ENCODE assay signal across 39 cellular contexts in genomic region chr2:48760848-48761247, GRCh38. TPM values are rescaled to one million over a fixed set of nuclear protein-coding genes. Genes with fewer than 3 reads are reported as not detected.
"Had no signal": no experiment of that assay in that cellular context is flagged by ENCODE, and none has a peak within 500 bp of the region (broad histone marks: within the 10 kb centered on the region; RNA-seq: fewer than 3 reads in every experiment).

No MANE protein-coding gene starts in this region.

- H3K36me3 ChIP-seq: adrenal gland, cardiac muscle cell, WERI-Rb-1 had no signal

- H3K27ac ChIP-seq: adrenal gland, cardiac muscle cell, WERI-Rb-1 had no signal

- FAIRE-seq: bronchial epithelial cell, TTC549 had no signal

- H3K4me1 Mint-ChIP-seq: activated B cell treated with CpG ODN at 0.5 μM for 24 hours; activated CD4-positive, alpha-beta T cell treated with anti-CD3 and anti-CD28 coated beads, Interleukin-2, amount 10 ng/mL, durations not matched to agents 24 days and 14 days; activated naive CD8-positive, alpha-beta T cell treated with anti-CD3 and anti-CD28 coated beads for 36 hours; activated T-helper 17 cell treated with anti-CD3 and anti-CD28 coated beads, Interleukin-2, amount 50 U/mL, for 72 hours; central memory CD8-positive, alpha-beta T cell had no signal

- H3K9me3 Mint-ChIP-seq: activated T-helper 1 cell treated with anti-CD3 and anti-CD28 coated beads, Interleukin-12 subunit alpha, Interleukin-12 subunit beta, Interleukin-2, Interleukin-4 antibody, amounts not matched to agents 30 ng/mL and 10 ng/mL and 1 ng/mL, durations not matched to agents 14 hours and 24 hours and 36 hours had no signal

- H3K4me3 Mint-ChIP-seq: activated B cell treated with CpG ODN at 0.5 μM for 24 hours; activated CD4-positive, alpha-beta memory T cell treated with anti-CD3 and anti-CD28 coated beads for 36 hours; activated CD4-positive, alpha-beta T cell treated with anti-CD3 and anti-CD28 coated beads, Interleukin-2, amount 10 ng/mL, durations not matched to agents 24 days and 14 days; activated CD8-positive, alpha-beta T cell treated with anti-CD3 and anti-CD28 coated beads for 36 hours; activated naive CD4-positive, alpha-beta T cell treated with anti-CD3 and anti-CD28 coated beads for 36 hours; activated naive CD8-positive, alpha-beta T cell treated with anti-CD3 and anti-CD28 coated beads for 36 hours; activated T-cell treated with anti-CD3 and anti-CD28 coated beads, Interleukin-2, amount 50 U/mL, for 4 hours; activated T-cell treated with anti-CD3 and anti-CD28 coated beads, Interleukin-2, amount 50 U/mL, for 72 hours; activated T-helper 1 cell treated with anti-CD3 and anti-CD28 coated beads, Interleukin-12 subunit alpha, Interleukin-12 subunit beta, Interleukin-2, Interleukin-4 antibody, amounts not matched to agents 30 ng/mL and 10 ng/mL and 1 ng/mL, durations not matched to agents 14 hours and 24 hours and 36 hours; activated T-helper 17 cell treated with anti-CD3 and anti-CD28 coated beads, Interleukin-2, amount 50 U/mL, for 72 hours; brain; central memory CD8-positive, alpha-beta T cell; T-helper 1 cell treated with Interleukin-12 subunit alpha and Interleukin-12 subunit beta and Interleukin-4 antibody, amounts not matched to agents 30 μg/mL and 1 μg/mL, for 36 hours; T-helper 2 cell treated with Interferon-gamma antibody and Interleukin-4, amounts not matched to agents 5 μg/mL and 100 μg/mL, for 36 hours had no signal

- H3K27me3 ChIP-seq: adrenal gland had no signal

- H3K36me3 Mint-ChIP-seq: activated CD4-positive, alpha-beta memory T cell treated with anti-CD3 and anti-CD28 coated beads for 36 hours; activated naive CD8-positive, alpha-beta T cell treated with anti-CD3 and anti-CD28 coated beads for 36 hours; brain had no signal

- ATAC-seq: activated CD8-positive, alpha-beta T cell treated with anti-CD3 and anti-CD28 coated beads for 36 hours; activated naive CD4-positive, alpha-beta T cell treated with anti-CD3 and anti-CD28 coated beads, Interleukin-2, amount 50 U/mL, for 72 hours; activated T-cell treated with anti-CD3 and anti-CD28 coated beads, Interleukin-2, amount 50 U/mL, for 4 hours; activated T-cell treated with anti-CD3 and anti-CD28 coated beads, Interleukin-2, amount 50 U/mL, for 72 hours; activated T-helper 17 cell treated with anti-CD3 and anti-CD28 coated beads, Interleukin-2, amount 50 U/mL, for 72 hours had no signal

- H3K4me3 ChIP-seq: adrenal gland, cardiac muscle cell had no signal

- H3K9me3 ChIP-seq: adrenal gland had no signal

- H3K4me1 ChIP-seq: adrenal gland had no signal

- DNase-seq: activated B cell treated with CpG ODN at 0.5 μM for 24 hours; activated CD4-positive, alpha-beta memory T cell treated with anti-CD3 and anti-CD28 coated beads for 36 hours; activated CD4-positive, alpha-beta T cell treated with anti-CD3 and anti-CD28 coated beads for 4 hours; activated CD4-positive, alpha-beta T cell treated with anti-CD3 and anti-CD28 coated beads, Interleukin-2, amount 10 ng/mL, durations not matched to agents 24 days and 14 days; activated CD4-positive, alpha-beta T cell treated with anti-CD3 and anti-CD28 coated beads, Interleukin-2, amount 50 U/mL, for 1 hour; activated CD4-positive, alpha-beta T cell treated with anti-CD3 and anti-CD28 coated beads, Interleukin-2, amount 50 U/mL, for 4 hours; activated CD4-positive, CD25-positive, alpha-beta regulatory T cell treated with anti-CD3 and anti-CD28 coated beads, Interleukin-2, amount 50 U/mL, for 72 hours; activated CD8-positive, alpha-beta memory T cell treated with anti-CD3 and anti-CD28 coated beads, Interleukin-2, amount 50 U/mL, for 4 hours; activated CD8-positive, alpha-beta T cell treated with anti-CD3 and anti-CD28 coated beads for 36 hours; activated effector memory CD4-positive, alpha-beta T cell treated with anti-CD3 and anti-CD28 coated beads, Interleukin-2, amount 50 U/mL, for 16 hours; activated gamma-delta T cell treated with Interleukin-2 at 50 U/mL for 16 hours; activated naive CD4-positive, alpha-beta T cell; activated naive CD4-positive, alpha-beta T cell treated with anti-CD3 and anti-CD28 coated beads for 36 hours; activated naive CD4-positive, alpha-beta T cell treated with anti-CD3 and anti-CD28 coated beads, Interleukin-2, amount 50 U/mL, for 16 hours; activated naive CD8-positive, alpha-beta T cell treated with anti-CD3 and anti-CD28 coated beads for 36 hours; activated T-cell treated with anti-CD3 and anti-CD28 coated beads for 4 hours; activated T-cell treated with anti-CD3 and anti-CD28 coated beads, Interleukin-2, amount 50 U/mL, for 1 hour; activated T-cell treated with anti-CD3 and anti-CD28 coated beads, Interleukin-2, amount 50 U/mL, for 4 hours; activated T-cell treated with anti-CD3 and anti-CD28 coated beads, Interleukin-2, amount 50 U/mL, for 72 hours; adrenal gland; amniotic stem cell; aorta; caudate nucleus; cerebellar nuclear complex; T-helper 1 cell; T-helper 2 cell; T-helper 9 cell; WERI-Rb-1 had no signal

- H3K27ac Mint-ChIP-seq: activated B cell treated with CpG ODN at 0.5 μM for 24 hours; activated CD4-positive, alpha-beta memory T cell treated with anti-CD3 and anti-CD28 coated beads for 36 hours; activated CD4-positive, alpha-beta T cell treated with anti-CD3 and anti-CD28 coated beads, Interleukin-2, amount 10 ng/mL, durations not matched to agents 24 days and 14 days; activated CD8-positive, alpha-beta T cell treated with anti-CD3 and anti-CD28 coated beads for 36 hours; activated naive CD4-positive, alpha-beta T cell treated with anti-CD3 and anti-CD28 coated beads for 36 hours; activated naive CD4-positive, alpha-beta T cell treated with anti-CD3 and anti-CD28 coated beads, Interleukin-2, amount 50 U/mL, for 72 hours; activated naive CD8-positive, alpha-beta T cell treated with anti-CD3 and anti-CD28 coated beads for 36 hours; activated T-cell treated with anti-CD3 and anti-CD28 coated beads, Interleukin-2, amount 50 U/mL, for 72 hours; activated T-helper 1 cell treated with anti-CD3 and anti-CD28 coated beads, Interleukin-12 subunit alpha, Interleukin-12 subunit beta, Interleukin-2, Interleukin-4 antibody, amounts not matched to agents 30 ng/mL and 10 ng/mL and 1 ng/mL, durations not matched to agents 14 hours and 24 hours and 36 hours; activated T-helper 17 cell treated with anti-CD3 and anti-CD28 coated beads, Interleukin-2, amount 50 U/mL, for 72 hours; brain; T-helper 1 cell treated with Interleukin-12 subunit alpha and Interleukin-12 subunit beta and Interleukin-4 antibody, amounts not matched to agents 30 μg/mL and 1 μg/mL, for 36 hours; T-helper 2 cell treated with Interferon-gamma antibody and Interleukin-4, amounts not matched to agents 5 μg/mL and 100 μg/mL, for 36 hours had no signal

RNA-seq across cellular contexts. Expression of gene LHCGR, which starts 5.3 kb away (rescaled TPM):
- total RNA-seq: activated B cell treated with CpG ODN at 0.5 μM for 24 hours; activated CD4-positive, alpha-beta memory T cell treated with anti-CD3 and anti-CD28 coated beads for 36 hours; activated CD4-positive, alpha-beta T cell treated with anti-CD3 and anti-CD28 coated beads, Interleukin-2, amount 10 ng/mL, durations not matched to agents 24 days and 14 days; activated CD8-positive, alpha-beta memory T cell treated with anti-CD3 and anti-CD28 coated beads for 36 hours; activated CD8-positive, alpha-beta T cell treated with anti-CD3 and anti-CD28 coated beads for 36 hours; activated naive CD4-positive, alpha-beta T cell treated with anti-CD3 and anti-CD28 coated beads for 36 hours; activated naive CD4-positive, alpha-beta T cell treated with anti-CD3 and anti-CD28 coated beads, Interleukin-2, amount 50 U/mL, for 72 hours; activated naive CD8-positive, alpha-beta T cell treated with anti-CD3 and anti-CD28 coated beads for 36 hours; activated T-cell treated with anti-CD3 and anti-CD28 coated beads, Interleukin-2, amount 50 U/mL, for 4 hours; activated T-cell treated with anti-CD3 and anti-CD28 coated beads, Interleukin-2, amount 50 U/mL, for 72 hours; activated T-helper 1 cell treated with anti-CD3 and anti-CD28 coated beads, Interleukin-12 subunit alpha, Interleukin-12 subunit beta, Interleukin-2, Interleukin-4 antibody, amounts not matched to agents 30 ng/mL and 10 ng/mL and 1 ng/mL, durations not matched to agents 14 hours and 24 hours and 36 hours; activated T-helper 17 cell treated with anti-CD3 and anti-CD28 coated beads, Interleukin-2, amount 50 U/mL, for 72 hours; bronchial epithelial cell had no signal
- polyA plus RNA-seq: aorta, cardiac muscle cell had no signal
